Comparison of ENCODE assay signal across 23 cellular contexts in the genomic region with DNA sequence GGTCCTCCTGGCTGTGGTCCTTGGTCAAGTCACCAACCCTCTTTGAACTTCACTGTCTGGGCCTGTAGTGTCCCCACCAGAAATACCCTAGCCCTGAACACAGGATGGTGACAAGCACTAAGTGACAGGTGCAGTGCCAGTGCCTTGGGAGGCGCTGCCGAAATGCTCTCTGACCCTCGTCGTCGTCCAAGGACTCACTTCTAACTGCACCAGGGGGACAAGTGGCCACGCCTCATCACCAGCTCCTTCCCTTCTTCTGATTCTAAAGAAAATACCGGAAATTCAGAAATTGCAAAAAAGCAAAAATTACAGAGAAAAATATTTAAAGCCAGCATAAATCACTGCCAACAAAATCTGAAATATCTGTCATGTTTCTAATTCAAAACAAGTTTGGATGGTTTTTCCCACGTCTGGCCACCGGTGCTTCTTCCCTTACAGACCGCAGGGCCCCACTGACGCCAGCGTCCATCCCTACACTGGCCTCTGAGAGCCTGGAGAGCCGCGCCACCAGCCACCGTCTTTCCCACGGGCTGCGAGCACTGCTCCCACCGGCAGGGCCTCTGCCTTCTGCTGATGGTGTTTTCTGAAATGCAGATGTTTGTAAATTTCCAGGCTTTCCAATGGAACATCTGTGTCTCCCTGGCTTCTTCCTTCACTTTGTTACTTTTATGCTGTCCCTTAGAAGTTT. TPM values are rescaled to one million over a fixed set of nuclear protein-coding genes. Genes with fewer than 3 reads are reported as not detected.
DNase-seq lines count a peak whose midpoint lies in the region; ATAC-seq and TF ChIP-seq lines count a peak whose summit lies in the region.
"Had no signal": no experiment of that assay in that cellular context is flagged by ENCODE, and none has a peak within 500 bp of the region (broad histone marks: within the 10 kb centered on the region; RNA-seq: fewer than 3 reads in every experiment).

No MANE protein-coding gene starts in this region.

- intact Hi-C loops in testis (cut with DNase I; ENCODE audit: low total_unique reads) = no loop called here

- no peaks in the 10 kb centered on the region for H3K27me3 ChIP-seq in testis
- H3K27me3 ChIP-seq: tibial nerve had no signal

- WGBS in testis, 2 donors = 70 to 80% methylated on average over 18 of the region's 18 CpGs

- no peaks in the 10 kb centered on the region for H3K36me3 ChIP-seq in testis (ENCODE audit: low read depth, missing control alignments)
- H3K36me3 ChIP-seq: spleen, tibial nerve had no signal

- no peaks in the 10 kb centered on the region for H3K4me1 ChIP-seq in testis
- H3K4me1 ChIP-seq: spleen had no signal

- no peak for TF ChIP-seq POLR2A in testis (IDR thresholded peaks at IDR 0.05)

- ATAC-seq in left lobe of liver (no peak), GM21515 (IDR thresholded peaks at IDR 0.05; ENCODE audit: unreplicated experiment) (no peak), HG03378 (IDR thresholded peaks at IDR 0.05; ENCODE audit: unreplicated experiment) (no peak)
- ATAC-seq: activated T-cell treated with anti-CD3 and anti-CD28 coated beads, Interleukin-2, amount 50 U/mL, for 4 hours; SK-N-SH treated with all-trans-retinoic acid at 6 μM for 48 hours had no signal

- H3K27ac ChIP-seq in testis = no peak overlapping the region
- H3K27ac ChIP-seq: KMS-11, spleen, tibial nerve had no signal

- peak; percentile 10 for DNase-seq in activated T-cell treated with anti-CD3 and anti-CD28 coated beads, Interleukin-2, amount 50 U/mL, for 1 hour
- DNase-seq in activated T-cell treated with anti-CD3 and anti-CD28 coated beads, Interleukin-2, amount 50 U/mL, for 48 hours = no peak
- DNase-seq in choroid plexus epithelial cell (ENCODE audit: low read depth) (peak; percentile 53), left lobe of liver (ENCODE audit: low spot score) (peak; percentile 23), testis (peak; percentile 34), HEK293T (ENCODE audit: extremely low spot score) (no peak)
- DNase-seq: activated CD4-positive, alpha-beta T cell treated with anti-CD3 and anti-CD28 coated beads, Interleukin-2, amount 50 U/mL, for 1 hour; activated T-cell treated with anti-CD3 and anti-CD28 coated beads, Interleukin-2, amount 50 U/mL, for 4 hours; DMS79 treated with DMSO at 0.1 percent for 48 hours; effector CD4-positive, alpha-beta T cell; GOT3; hippocampal formation; kidney glomerular epithelial cell; NCI-H1092; NCI-H2107; NCI-H774 had no signal

- TF ChIP-seq CTCF in choroid plexus epithelial cell (conservative IDR thresholded peaks at IDR 0.05; ENCODE audit: low read depth, low read length) (no peak), testis (IDR thresholded peaks at IDR 0.05) (no peak)

- CTCF ChIA-PET in HEK293T (lab: Yijun Ruan, JAX) = no interaction called here

- POLR2A ChIA-PET in HEK293T (lab: Yijun Ruan, JAX) = no interaction called here

- H3K4me3 ChIP-seq in choroid plexus epithelial cell (ENCODE audit: low read depth, low read length) (no peak overlapping the region), testis (no peak overlapping the region)
- H3K4me3 ChIP-seq: spleen, tibial nerve had no signal

- no peaks in the 10 kb centered on the region for H3K9me3 ChIP-seq in testis
- H3K9me3 ChIP-seq: spleen, tibial nerve had no signal

TF ChIP-seq in HEK293T, 16 proteins besides CTCF, POLR2A, EP300 and RAD21:
- no peak for TF ChIP-seq FOXA1 (IDR thresholded peaks at IDR 0.05)
- no peak for TF ChIP-seq ELF4 (IDR thresholded peaks at IDR 0.05)
- TF ChIP-seq PKNOX1 (IDR thresholded peaks at IDR 0.05) = no peak
- TF ChIP-seq BHLHE40 (IDR thresholded peaks at IDR 0.05; ENCODE audit: borderline replicate concordance) = no peak
- no peak for TF ChIP-seq CTBP1 (IDR thresholded peaks at IDR 0.05; ENCODE audit: borderline replicate concordance)
- no peak for TF ChIP-seq L3MBTL2 (conservative IDR thresholded peaks at IDR 0.05)
- TF ChIP-seq TARDBP (IDR thresholded peaks at IDR 0.05) = no peak
- TF ChIP-seq NFRKB (IDR thresholded peaks at IDR 0.05) = no peak
- no peak for TF ChIP-seq FOXM1 (IDR thresholded peaks at IDR 0.05; ENCODE audit: borderline replicate concordance)
- no peak for TF ChIP-seq ZNF384 (IDR thresholded peaks at IDR 0.05)
TF ChIP-seq in HEK293T: peak in this region for 0.

RNA-seq across cellular contexts. Expression of gene GPC1, which starts 37.4 kb away (rescaled TPM):
- total RNA-seq in left lobe of liver = 29.4 TPM
- total RNA-seq in testis = 100 to 1,000 TPM; 244 to 479 TPM
- polyA plus RNA-seq in testis (ENCODE audit: insufficient read depth, low read depth, low replicate concordance) = 74.2 TPM
- polyA plus RNA-seq: CD14-positive monocyte had no signal

Comparison
In these comparisons a context has a peak if more than half of its experiments do, and no peak if none do; other contexts are left out.
1. DNase-seq: peak in activated T-cell treated with anti-CD3 and anti-CD28 coated beads, Interleukin-2, amount 50 U/mL, for 1 hour (single experiment), choroid plexus epithelial cell (single experiment), left lobe of liver (single experiment) and testis (single experiment); none in activated T-cell treated with anti-CD3 and anti-CD28 coated beads, Interleukin-2, amount 50 U/mL, for 48 hours (0 of 2) and HEK293T (single experiment).